Comparison of ENCODE assay signal across 1 cellular context in genomic region chr19:54558339-54558738, GRCh38.
A peak's percentile ranks its signal among the peaks of the same experiment; 100 is the strongest.
TF ChIP-seq lines count a peak whose summit lies in the region.

No MANE protein-coding gene starts in this region.

TF ChIP-seq in HepG2, 621 proteins besides CTCF, POLR2A, EP300 and RAD21:
- TF ChIP-seq REST (IDR thresholded peaks at IDR 0.05; ENCODE audit: borderline replicate concordance in 1 of 2, low read depth in 1 of 2, low read length in 2 of 2) (peak; percentile 11 to 87), MIER2 (CRISPR knock-in tag; IDR thresholded peaks at IDR 0.05) (peak; percentile 72), TAF15 (IDR thresholded peaks at IDR 0.05; ENCODE audit: low read depth, low read length, poor library complexity, severe bottlenecking) (no peak)
TF ChIP-seq in HepG2: peak in this region for 2.
